Comparison of ENCODE assay signal across 8 cellular contexts in genomic region chr3:150763841-150764483, GRCh38. TPM values are rescaled to one million over a fixed set of nuclear protein-coding genes. Genes with fewer than 3 reads are reported as not detected.
DNase-seq lines count a peak whose midpoint lies in the region; ATAC-seq, FAIRE-seq and TF ChIP-seq lines count a peak whose summit lies in the region.

No MANE protein-coding gene starts in this region.

- no peaks in the 10 kb centered on the region for H3K9me3 Mint-ChIP-seq in naive thymus-derived CD8-positive, alpha-beta T cell

- DNase-seq in AG09319 (ENCODE audit: extremely low read depth, low read depth): no peak
- peak; percentile 62 for DNase-seq in GM13977 (ENCODE audit: low spot score)
- peak; percentile 72 for DNase-seq in NCI-H69 (lab: John Stamatoyannopoulos, UW)
- DNase-seq in activated gamma-delta T cell treated with Interleukin-2 at 50 U/mL for 16 hours: peak; percentile 40
- DNase-seq in fibroblast of the conjunctiva (ENCODE audit: low read depth): peak; percentile 40
- DNase-seq in naive thymus-derived CD8-positive, alpha-beta T cell: peak in 4 of 10 donors; percentile 30 to 69 (median 37)
- DNase-seq in urothelium cell line (ENCODE audit: low spot score): peak; percentile 60

- H3K4me1 Mint-ChIP-seq in naive thymus-derived CD8-positive, alpha-beta T cell: peaks cover 14 to 50% (median 44%) of the 10 kb centered on the region in 4 donors

- no peak for FAIRE-seq in urothelium cell line (lab: Jason Lieb, UNC)

- peak overlapping the region; percentile 98 to 100 (median 100) for H3K27ac Mint-ChIP-seq in naive thymus-derived CD8-positive, alpha-beta T cell

- TF ChIP-seq CTCF in AG09319 (IDR thresholded peaks at IDR 0.05; ENCODE audit: low read depth, low read length) (peak; percentile 62), GM13977 (IDR thresholded peaks at IDR 0.05; ENCODE audit: extremely low read depth, insufficient read depth, missing control alignments) (peak; percentile 43)

- POLR2A ChIA-PET in naive thymus-derived CD8-positive, alpha-beta T cell (lab: Charles Lee): interaction anchor here (0.6 to 4.1 kb wide), 18 partner anchors 7 to 1504 kb away, joined by 3 to 55 read pairs (median 8); partner anchors contain the start of genes EIF2A, ERICH6, MBNL1 and SELENOT

- H3K36me3 Mint-ChIP-seq in naive thymus-derived CD8-positive, alpha-beta T cell: peaks cover 0 to 3% (median 0%) of the 10 kb centered on the region in 3 donors

- peak overlapping the region; percentile 94 to 100 (median 99) for H3K4me3 Mint-ChIP-seq in naive thymus-derived CD8-positive, alpha-beta T cell

- ATAC-seq in HG03097 (IDR thresholded peaks at IDR 0.05; ENCODE audit: low FRiP score, unreplicated experiment): peak; percentile 19
- peak; percentile 6 to 18 for ATAC-seq in naive thymus-derived CD8-positive, alpha-beta T cell

- in situ Hi-C loops in GM13977 (cut with MboI; ENCODE audit: low pct_unique_long_range_greater_than_20kb, low sequenced_read_pairs, unreplicated experiment): no loop called here

- no peaks in the 10 kb centered on the region for H3K27me3 Mint-ChIP-seq in naive thymus-derived CD8-positive, alpha-beta T cell

RNA-seq across cellular contexts. Expression of gene SIAH2, which starts 1.0 kb away (rescaled TPM):
- total RNA-seq in naive thymus-derived CD8-positive, alpha-beta T cell: 10 to 100 TPM; 16.9 to 18.4 TPM
- 10 to 100 TPM; 10.9 to 20.5 (median 20.3) TPM for polyA plus RNA-seq in naive thymus-derived CD8-positive, alpha-beta T cell
